In genomic region chr7:131080754-131081153, GRCh38 we compare ENCODE assay signal across 22 cellular contexts.
"Had no signal": no experiment of that assay in that cellular context is flagged by ENCODE, and none has a peak within 500 bp of the region (broad histone marks: within the 10 kb centered on the region; RNA-seq: fewer than 3 reads in every experiment).

No MANE protein-coding gene starts in this region.

- H3K27me3 ChIP-seq: right lobe of liver, vagina had no signal

- DNase-seq: activated CD4-positive, alpha-beta T cell treated with anti-CD3 and anti-CD28 coated beads for 36 hours; activated CD4-positive, CD25-positive, alpha-beta regulatory T cell; activated CD8-positive, alpha-beta memory T cell treated with anti-CD3 and anti-CD28 coated beads, Interleukin-2, amount 50 U/mL, for 4 hours; activated gamma-delta T cell; activated naive CD4-positive, alpha-beta T cell treated with anti-CD3 and anti-CD28 coated beads, Interleukin-2, amount 10 ng/mL, durations not matched to agents 7 days and 5 days; activated naive CD8-positive, alpha-beta T cell treated with anti-CD3 and anti-CD28 coated beads, Interleukin-2, amount 10 ng/mL, durations not matched to agents 7 days and 5 days; activated T-cell treated with anti-CD3 and anti-CD28 coated beads, Interleukin-2, amount 50 U/mL, for 1 hour; central memory CD4-positive, alpha-beta T cell; dermis blood vessel endothelial cell; effector CD8-positive, alpha-beta T cell; glutamatergic neuron; left ventricle myocardium superior; mucosa of descending colon; right lobe of liver; stimulated activated CD4-positive, alpha-beta T cell treated with anti-CD3 and anti-CD28 coated beads, Interleukin-2, amount 100 ng/mL, for 48 hours; stimulated activated naive CD8-positive, alpha-beta T cell treated with anti-CD3 and anti-CD28 coated beads, Interleukin-15, Interleukin-2, amounts not matched to agents 100 U/mL and 50 U/mL, for 24 hours; T-helper 1 cell had no signal

- H3K4me3 ChIP-seq: mucosa of descending colon, right lobe of liver, vagina had no signal

- H3K36me3 ChIP-seq: right lobe of liver had no signal

- FAIRE-seq: colon, frontal cortex, islet of Langerhans had no signal

- H3K27ac ChIP-seq: right lobe of liver, vagina had no signal

- H3K9me3 ChIP-seq: mucosa of descending colon, right lobe of liver, vagina had no signal

- ATAC-seq: activated CD4-positive, alpha-beta T cell treated with anti-CD3 and anti-CD28 coated beads for 36 hours; left ventricle myocardium superior; mucosa of descending colon; natural killer cell treated with Interleukin-12 subunit alpha and Interleukin-12 subunit beta and Interleukin-15 and Interleukin-18, amount 100 ng/mL, for 72 hours; right lobe of liver; stimulated activated naive CD8-positive, alpha-beta T cell treated with anti-CD3 and anti-CD28 coated beads, Interleukin-15, Interleukin-2, amounts not matched to agents 100 U/mL and 50 U/mL, for 24 hours had no signal
